ENCODE assay signal across 7 cellular contexts in the genomic region with DNA sequence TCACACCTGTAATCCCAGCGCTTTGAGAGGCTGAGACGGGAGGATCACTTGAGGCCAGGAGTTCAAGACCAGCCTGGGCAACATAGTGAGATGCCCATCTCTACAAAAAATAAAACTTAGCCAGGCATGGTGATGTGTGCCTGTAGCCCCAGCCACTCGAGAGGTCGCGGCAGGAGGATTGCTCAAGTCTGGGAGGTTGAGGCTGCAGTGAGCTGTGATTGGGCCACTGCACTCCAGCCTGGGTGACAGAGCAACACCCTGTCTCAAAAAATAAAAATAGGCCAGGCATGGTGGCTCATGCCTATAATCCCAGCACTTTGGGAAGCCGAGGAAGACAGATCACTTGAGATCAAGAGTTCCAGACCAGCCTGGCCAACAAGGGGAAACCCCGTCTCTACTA. TPM values are rescaled to one million over a fixed set of nuclear protein-coding genes. Genes with fewer than 3 reads are reported as not detected.
DNase-seq lines count a peak whose midpoint lies in the region; ATAC-seq, FAIRE-seq and TF ChIP-seq lines count a peak whose summit lies in the region.
"Not testable (repeated sequence)": the region's sequence is repeated elsewhere in the genome, so short reads cannot be mapped to it uniquely, and the experiment has no call there.

No MANE protein-coding gene starts in this region.

- H3K4me2 ChIP-seq in HepG2 (ENCODE audit: low read depth, low read length): not testable (repeated sequence)

- intact Hi-C loops in HepG2 (cut with micrococcal nuclease; ENCODE audit: unreplicated experiment); ovary (cut with DNase I); thyroid gland (cut with DNase I): not testable (repeated sequence)

- in situ Hi-C loops in HepG2 (cut with HindIII; ENCODE audit: extremely low pct_ligation_motif_present, low pct_unique_long_range_greater_than_20kb): not testable (repeated sequence)

- not testable (repeated sequence) for H3K9me3 ChIP-seq in gastroesophageal sphincter; HepG2 (ENCODE audit: low read length); ovary; thyroid gland

- H3K4me1 ChIP-seq in gastroesophageal sphincter: peaks cover 0 to 98% (median 37%) of the 10 kb centered on the region in 3 donors
- H3K4me1 ChIP-seq in HepG2 (ENCODE audit: insufficient read depth, low read length): peaks cover 58% of the 10 kb centered on the region
- H3K4me1 ChIP-seq in ovary (ENCODE audit: insufficient read depth): peaks cover 18% of the 10 kb centered on the region
- H3K4me1 ChIP-seq in thyroid gland: peaks cover 49 to 66% of the 10 kb centered on the region in 2 donors

- not testable (repeated sequence) for H3K9ac ChIP-seq in HepG2 (ENCODE audit: insufficient read depth, low read depth, low read length)

- H3K79me2 ChIP-seq in HepG2 (ENCODE audit: insufficient read depth, low read length): not testable (repeated sequence)

- not testable (repeated sequence) for TF ChIP-seq RAD21 in HepG2 (CRISPR knock-in tag; IDR thresholded peaks at IDR 0.05)

- BruUV-seq in HepG2 (replicated peaks; lab: Mats Ljungman, UMichigan): not testable (repeated sequence)

- not testable (repeated sequence) for TF ChIP-seq CTCF in gastroesophageal sphincter (IDR thresholded peaks at IDR 0.05); HepG2 (CRISPR knock-in tag; IDR thresholded peaks at IDR 0.05); ovary (IDR thresholded peaks at IDR 0.05); thyroid gland (IDR thresholded peaks at IDR 0.05)

- not testable (repeated sequence) for ATAC-seq in gastroesophageal sphincter, HepG2

- not testable (repeated sequence) for H2AFZ ChIP-seq in HepG2 (ENCODE audit: low read length)

- H3K27ac ChIP-seq in cingulate gyrus (ENCODE audit: low read depth, low read length) (peak overlapping the region; percentile 98), gastroesophageal sphincter (peak overlapping the region; percentile 96 to 100 (median 100)), HepG2 (ENCODE audit: extremely low read length, insufficient read depth, low read length) (peak overlapping the region; percentile 89), ovary (peak overlapping the region; percentile 93 to 96), skin epidermis (peak overlapping the region in 17 of 21 experiments; percentile 7 to 99 (median 86)), thyroid gland (peak overlapping the region; percentile 83 to 99 (median 98))

- POLR2A ChIA-PET in HepG2 (lab: Yijun Ruan, JAX): interaction anchor here (2.6 kb wide), 1 partner anchor 13 kb away, joined by 6 read pairs; no protein-coding TSS in a partner anchor

- CTCF ChIA-PET in HepG2 (lab: Yijun Ruan, JAX; ENCODE audit: low intra/inter-chr PET ratio, low total read pairs): not testable (repeated sequence)

- peaks cover 0 to 16% of the 10 kb centered on the region in 2 donors for H3K36me3 ChIP-seq in gastroesophageal sphincter
- H3K36me3 ChIP-seq in HepG2 (replicated peaks in 1 of 2; ENCODE audit: control insufficient read depth in 1 of 2, insufficient read depth in 2 of 2, low read length in 2 of 2); ovary; thyroid gland: not testable (repeated sequence)

- H3K27me3 ChIP-seq in gastroesophageal sphincter; HepG2 (ENCODE audit: control insufficient read depth in 1 of 2, insufficient read depth in 2 of 2, low read length in 2 of 2); ovary; thyroid gland: not testable (repeated sequence)

- TF ChIP-seq POLR2A in gastroesophageal sphincter (IDR thresholded peaks at IDR 0.05); HepG2 (IDR thresholded peaks at IDR 0.05; ENCODE audit: insufficient read depth in 1 of 2, low read depth in 2 of 2, low read length in 2 of 2); ovary (IDR thresholded peaks at IDR 0.05); thyroid gland (IDR thresholded peaks at IDR 0.05): not testable (repeated sequence)

- peak overlapping the region in 1 of 2 donors; percentile 44 for H3K4me3 ChIP-seq in gastroesophageal sphincter
- H3K4me3 ChIP-seq in HepG2 (replicated peaks in 1 of 3; ENCODE audit: insufficient read depth in 1 of 3, low read depth in 2 of 3, low read length in 3 of 3); ovary; skin epidermis; thyroid gland (replicated peaks in 1 of 3): not testable (repeated sequence)

- not testable (repeated sequence) for FAIRE-seq in HepG2 (lab: Jason Lieb, UNC)

- H4K20me1 ChIP-seq in HepG2 (ENCODE audit: insufficient read depth, low read length): not testable (repeated sequence)

- WGBS in gastroesophageal sphincter (ENCODE audit: low coverage in 1 of 2), 2 donors: 17 to 63% methylated on average over 1 to 5 of the region's 7 CpGs
- 100% methylated on average over 7 of the region's 7 CpGs for WGBS in HepG2 (ENCODE audit: low lambda C conversion rate)
- 85 to 92% (median 89%) methylated on average over 7 of the region's 7 CpGs for WGBS in ovary, 3 donors
- WGBS in thyroid gland, 2 donors: 71 to 77% methylated on average over 7 of the region's 7 CpGs

- TF ChIP-seq EP300 in gastroesophageal sphincter (IDR thresholded peaks at IDR 0.05); HepG2 (IDR thresholded peaks at IDR 0.05; ENCODE audit: low read depth in 2 of 2, low read length in 2 of 2); HepG2 (CRISPR knock-in tag; IDR thresholded peaks at IDR 0.05; ENCODE audit: borderline replicate concordance); ovary (IDR thresholded peaks at IDR 0.05): not testable (repeated sequence)

- peak; percentile 41 for DNase-seq in MV-4-11 (lab: John Stamatoyannopoulos, UW)
- DNase-seq in HepG2 (ENCODE audit: low spot score); ovary: not testable (repeated sequence)
- peak; percentile 63 for DNase-seq in thyroid gland

RNA-seq across cellular contexts. Expression of a gene that starts 32.9 kb away (rescaled TPM):
- total RNA-seq in gastroesophageal sphincter (100 to 1,000 TPM; 125 to 285 (median 155) TPM), HepG2 (2016; rRNA removed; fragmentation: Illumina TruSeq; extraction: Trizol) (2.5 and 2.9 TPM in 2 replicates), ovary (100 to 1,000 TPM in 5 of 7 donors, 10 to 100 TPM in 2; 62.0 to 345 (median 283) TPM), thyroid gland (100 to 1,000 TPM in 3 of 4 donors, 10 to 100 TPM in 1; 76.2 to 183 (median 132) TPM)
- 2.9 and 3.0 TPM in 2 replicates for total RNA-seq in HepG2 (2016; cell fraction: cytosol; rRNA removed; fragmentation: Illumina TruSeq; extraction: Trizol; ENCODE audit: low read depth)
- total RNA-seq in HepG2 (2016; cell fraction: insoluble cytoplasmic fraction; rRNA removed; fragmentation: Illumina TruSeq; extraction: Trizol): 3.0 and 3.2 TPM in 2 replicates
- total RNA-seq in HepG2 (2016; cell fraction: membrane; rRNA removed; fragmentation: Illumina TruSeq; extraction: Trizol): 2.5 and 2.9 TPM in 2 replicates
- 3.8 and 5.6 TPM in 2 replicates for total RNA-seq in HepG2 (2016; cell fraction: nucleus; rRNA removed; fragmentation: Illumina TruSeq; extraction: Trizol)
- polyA plus RNA-seq in HepG2 (2011; rRNA removed) (1.3 and 1.6 TPM in 2 replicates), ovary (10 to 100 TPM; 31.9 to 71.1 TPM)
- polyA plus RNA-seq in HepG2 (2011; cell fraction: cytosol; rRNA removed): 0.71 and 0.79 TPM in 2 replicates
- polyA plus RNA-seq in HepG2 (2011; cell fraction: nucleus; rRNA removed): 5.1 and 8.1 TPM in 2 replicates
- 5.9 and 8.4 TPM in 2 replicates for polyA plus RNA-seq in HepG2 (2012)
- 1.1 and 1.4 TPM in 2 replicates for polyA plus RNA-seq in HepG2 (2016; cell fraction: cytosol; fragmentation: Illumina TruSeq; extraction: Trizol; ENCODE audit: low read depth)
- polyA plus RNA-seq in HepG2 (2016; cell fraction: insoluble cytoplasmic fraction; fragmentation: Illumina TruSeq; extraction: Trizol; ENCODE audit: low read depth): 8.2 and 9.6 TPM in 2 replicates
- 4.6 and 4.8 TPM in 2 replicates for polyA plus RNA-seq in HepG2 (2016; cell fraction: membrane; fragmentation: Illumina TruSeq; extraction: Trizol; ENCODE audit: low read depth)
- polyA plus RNA-seq in HepG2 (2016; cell fraction: nucleus; fragmentation: Illumina TruSeq; extraction: Trizol; ENCODE audit: insufficient read depth, low read depth): 7.4 and 9.8 TPM in 2 replicates
- polyA minus RNA-seq in HepG2 (2011; rRNA and poly(A)+ RNA removed; ENCODE audit: low replicate concordance): 5.3 and 16.7 TPM in 2 replicates
- 5.2 and 5.4 TPM in 2 replicates for polyA minus RNA-seq in HepG2 (2011; cell fraction: cytosol; rRNA and poly(A)+ RNA removed)
- polyA minus RNA-seq in HepG2 (2011; cell fraction: nucleus; rRNA and poly(A)+ RNA removed): 5.1 and 5.3 TPM in 2 replicates

Comparison
In these comparisons a context has a peak if more than half of its experiments do, and no peak if none do; other contexts are left out.
1. RNA of a gene that starts 32.9 kb away (total RNA-seq): 62.0 to 345 TPM in ovary, 125 to 285 TPM in gastroesophageal sphincter and 76.2 to 183 TPM in thyroid gland; 2.5 to 5.6 TPM in HepG2; every median in the first group is over 4 times any median in the second.
2. Peak in every context shown above with its lines, with median percentiles within 50 percentile points of each other: H3K27ac ChIP-seq.